ENCODE assay signal across 18 cellular contexts in the genomic region with DNA sequence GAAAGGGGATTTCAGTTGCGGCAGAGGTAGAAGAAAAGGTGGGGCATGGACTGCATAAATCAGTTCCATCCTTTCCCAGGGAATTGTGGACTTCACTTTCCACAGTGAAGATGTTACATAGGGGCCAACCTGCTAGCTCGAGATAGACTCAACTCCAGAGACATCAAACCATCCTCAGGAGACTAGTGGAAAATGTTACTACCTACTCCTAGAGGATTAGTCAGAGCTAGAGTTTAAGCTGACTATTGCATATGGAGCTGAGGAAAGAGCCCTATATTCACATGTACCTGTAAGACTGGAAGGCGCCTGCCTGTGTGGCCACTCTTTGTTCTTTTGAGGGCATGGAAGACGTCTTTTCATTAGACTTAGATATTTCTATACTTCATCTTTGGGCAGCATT.
A peak's percentile ranks its signal among the peaks of the same experiment; 100 is the strongest.
DNase-seq lines count a peak whose midpoint lies in the region; ATAC-seq and TF ChIP-seq lines count a peak whose summit lies in the region.
"Had no signal": no experiment of that assay in that cellular context is flagged by ENCODE, and none has a peak within 500 bp of the region (broad histone marks: within the 10 kb centered on the region; RNA-seq: fewer than 3 reads in every experiment).

No MANE protein-coding gene starts in this region.

- no peaks in the 10 kb centered on the region for H3K4me1 ChIP-seq in CD8-positive, alpha-beta T cell (ENCODE audit: insufficient read depth, low read length)
- peaks cover 0 to 41% (median 18%) of the 10 kb centered on the region in 4 donors for H3K4me1 ChIP-seq in right lobe of liver
- H3K4me1 ChIP-seq in spleen, result peaks cover 0 to 41% (median 14%) of the 10 kb centered on the region in 6 donors
- H3K4me1 ChIP-seq in colonic mucosa, result no peaks in the 10 kb centered on the region
- H3K4me1 ChIP-seq: foreskin keratinocyte had no signal

- CTCF ChIA-PET in CD8-positive, alpha-beta T cell (lab: Charles Lee), result interaction anchor here (1.3 to 10.0 kb wide), 3 partner anchors 10 to 115 kb away, joined by 3 to 159 read pairs (median 3); no protein-coding TSS in a partner anchor

- no peak for ATAC-seq in CD8-positive, alpha-beta T cell
- ATAC-seq in right lobe of liver (no peak), HG03139 (IDR thresholded peaks at IDR 0.05; ENCODE audit: unreplicated experiment) (no peak)
- ATAC-seq: foreskin keratinocyte, HCT116, T-cell had no signal

- H3K4me3 ChIP-seq in CD8-positive, alpha-beta T cell (ENCODE audit: low read depth, low read length), result no peak overlapping the region
- H3K4me3 ChIP-seq in right lobe of liver, result no peak overlapping the region
- no peak overlapping the region for H3K4me3 ChIP-seq in spleen
- H3K4me3 ChIP-seq in colonic mucosa, result no peak overlapping the region

- TF ChIP-seq CTCF in CD8-positive, alpha-beta T cell (IDR thresholded peaks at IDR 0.05), result no peak
- TF ChIP-seq CTCF in right lobe of liver (IDR thresholded peaks at IDR 0.05) (no peak), spleen (IDR thresholded peaks at IDR 0.05 in 8 of 11, conservative IDR thresholded peaks at IDR 0.05 in 3 of 11) (no peak), colonic mucosa (IDR thresholded peaks at IDR 0.05) (no peak)

- POLR2A ChIA-PET in CD8-positive, alpha-beta T cell (lab: Charles Lee), result interaction anchor here (1.1 kb wide), 1 partner anchor 250 kb away, joined by 3 read pairs; no protein-coding TSS in a partner anchor

- H3K4me1 Mint-ChIP-seq in CD8-positive, alpha-beta T cell (ENCODE audit: low read depth), result peaks cover 34% of the 10 kb centered on the region
- peaks cover 56% of the 10 kb centered on the region for H3K4me1 Mint-ChIP-seq in activated T-helper 1 cell treated with anti-CD3 and anti-CD28 coated beads, Interleukin-12 subunit alpha, Interleukin-12 subunit beta, Interleukin-2, Interleukin-4 antibody, amounts not matched to agents 30 ng/mL and 10 ng/mL and 1 ng/mL, durations not matched to agents 14 hours and 24 hours and 36 hours (ENCODE audit: low read depth)

- intact Hi-C loops in CD8-positive, alpha-beta T cell (cut with DNase I, micrococcal nuclease), result no loop called here
- intact Hi-C loops in activated T-helper 1 cell treated with anti-CD3 and anti-CD28 coated beads, Interleukin-12 subunit alpha, Interleukin-12 subunit beta, Interleukin-2, Interleukin-4 antibody, amounts not matched to agents 30 ng/mL and 10 ng/mL and 1 ng/mL, durations not matched to agents 14 hours and 24 hours and 36 hours (cut with micrococcal nuclease), result loop anchor here (2.0 kb wide), 1 partner anchor 239 kb away; no protein-coding TSS in a partner anchor
- intact Hi-C loops in right lobe of liver (cut with DNase I) (no loop called here), spleen (cut with DNase I; ENCODE audit: low total_unique reads) (no loop called here), colonic mucosa (cut with DNase I) (loop anchor here (10.0 kb wide), 1 partner anchor 231 kb away; no protein-coding TSS in a partner anchor)

- H3K9me3 Mint-ChIP-seq in CD8-positive, alpha-beta T cell, result no peaks in the 10 kb centered on the region
- H3K9me3 Mint-ChIP-seq in activated T-helper 1 cell treated with anti-CD3 and anti-CD28 coated beads, Interleukin-12 subunit alpha, Interleukin-12 subunit beta, Interleukin-2, Interleukin-4 antibody, amounts not matched to agents 30 ng/mL and 10 ng/mL and 1 ng/mL, durations not matched to agents 14 hours and 24 hours and 36 hours, result no peaks in the 10 kb centered on the region
- H3K9me3 Mint-ChIP-seq: activated CD4-positive, alpha-beta T cell treated with anti-CD3 and anti-CD28 coated beads, Interleukin-2, amount 10 ng/mL, durations not matched to agents 24 days and 14 days; T-cell had no signal

- WGBS in right lobe of liver (ENCODE audit: insufficient coverage, low coverage, low lambda C conversion rate, missing lambda C conversion rate), result 94% methylated on average over 3 of the region's 4 CpGs
- 83 to 96% (median 93%) methylated on average over 4 of the region's 4 CpGs for WGBS in spleen, 5 donors

- H3K27me3 Mint-ChIP-seq in CD8-positive, alpha-beta T cell (ENCODE audit: low read depth), result no peaks in the 10 kb centered on the region
- no peaks in the 10 kb centered on the region for H3K27me3 Mint-ChIP-seq in activated T-helper 1 cell treated with anti-CD3 and anti-CD28 coated beads, Interleukin-12 subunit alpha, Interleukin-12 subunit beta, Interleukin-2, Interleukin-4 antibody, amounts not matched to agents 30 ng/mL and 10 ng/mL and 1 ng/mL, durations not matched to agents 14 hours and 24 hours and 36 hours (ENCODE audit: insufficient read depth)
- H3K27me3 Mint-ChIP-seq: activated CD4-positive, alpha-beta T cell treated with anti-CD3 and anti-CD28 coated beads, Interleukin-2, amount 10 ng/mL, durations not matched to agents 24 days and 14 days; T-cell had no signal

- no peaks in the 10 kb centered on the region for H3K9me3 ChIP-seq in CD8-positive, alpha-beta T cell (ENCODE audit: low read length)
- H3K9me3 ChIP-seq in right lobe of liver, result no peaks in the 10 kb centered on the region
- H3K9me3 ChIP-seq in spleen, result no peaks in the 10 kb centered on the region
- no peaks in the 10 kb centered on the region for H3K9me3 ChIP-seq in colonic mucosa

- no peak overlapping the region for H3K4me3 Mint-ChIP-seq in CD8-positive, alpha-beta T cell
- no peak overlapping the region for H3K4me3 Mint-ChIP-seq in activated T-helper 1 cell treated with anti-CD3 and anti-CD28 coated beads, Interleukin-12 subunit alpha, Interleukin-12 subunit beta, Interleukin-2, Interleukin-4 antibody, amounts not matched to agents 30 ng/mL and 10 ng/mL and 1 ng/mL, durations not matched to agents 14 hours and 24 hours and 36 hours
- H3K4me3 Mint-ChIP-seq: activated CD4-positive, alpha-beta T cell treated with anti-CD3 and anti-CD28 coated beads, Interleukin-2, amount 10 ng/mL, durations not matched to agents 24 days and 14 days; T-cell had no signal

- H3K36me3 Mint-ChIP-seq in CD8-positive, alpha-beta T cell, result peaks cover 94% of the 10 kb centered on the region
- H3K36me3 Mint-ChIP-seq in activated T-helper 1 cell treated with anti-CD3 and anti-CD28 coated beads, Interleukin-12 subunit alpha, Interleukin-12 subunit beta, Interleukin-2, Interleukin-4 antibody, amounts not matched to agents 30 ng/mL and 10 ng/mL and 1 ng/mL, durations not matched to agents 14 hours and 24 hours and 36 hours (ENCODE audit: low read depth), result peaks cover 67% of the 10 kb centered on the region

- TF ChIP-seq POLR2A in right lobe of liver (IDR thresholded peaks at IDR 0.05) (no peak), spleen (IDR thresholded peaks at IDR 0.05) (no peak)

- H3K36me3 ChIP-seq in CD8-positive, alpha-beta T cell (ENCODE audit: insufficient read depth, low read length), result peaks cover 56% of the 10 kb centered on the region
- H3K36me3 ChIP-seq in right lobe of liver, result peaks cover 0 to 43% (median 18%) of the 10 kb centered on the region in 4 donors
- H3K36me3 ChIP-seq in spleen, result peaks cover 3 to 100% (median 94%) of the 10 kb centered on the region in 6 donors
- H3K36me3 ChIP-seq in colonic mucosa, result peaks cover 10% of the 10 kb centered on the region

- no peak for DNase-seq in CD8-positive, alpha-beta T cell
- DNase-seq in activated T-helper 1 cell treated with anti-CD3 and anti-CD28 coated beads, Interleukin-12 subunit alpha, Interleukin-12 subunit beta, Interleukin-2, Interleukin-4 antibody, amounts not matched to agents 30 ng/mL and 10 ng/mL and 1 ng/mL, durations not matched to agents 14 hours and 24 hours and 36 hours (ENCODE audit: low spot score), result no peak
- no peak for DNase-seq in right lobe of liver
- DNase-seq in spleen, result no peak
- no peak for DNase-seq in MV-4-11 (lab: John Stamatoyannopoulos, UW)
- DNase-seq in NOMO-1 treated with dmso at 0.1 percent for 144 hours (lab: John Stamatoyannopoulos, UW; ENCODE audit: unreplicated experiment), result no peak
- DNase-seq in colonic mucosa, result no peak
- DNase-seq: activated CD4-positive, alpha-beta T cell treated with anti-CD3 and anti-CD28 coated beads, Interleukin-2, amount 10 ng/mL, durations not matched to agents 24 days and 14 days; dermis blood vessel endothelial cell; foreskin keratinocyte; NCI-H1105; nucleus accumbens; OCI-M1; stimulated activated CD4-positive, alpha-beta T cell treated with anti-CD3 and anti-CD28 coated beads, Interleukin-1b, Interleukin-23, amount 100 ng/mL, for 48 hours; T-cell had no signal

- no peak overlapping the region for H3K27ac ChIP-seq in CD8-positive, alpha-beta T cell (ENCODE audit: low read depth, low read length)
- peak overlapping the region in 2 of 3 donors; percentile 35 to 46 for H3K27ac ChIP-seq in right lobe of liver
- H3K27ac ChIP-seq in spleen, result peak overlapping the region in 6 of 8 donors; percentile 8 to 69 (median 24)
- H3K27ac ChIP-seq in colonic mucosa, result no peak overlapping the region
- H3K27ac ChIP-seq: C4-2B, foreskin keratinocyte had no signal

- H3K9ac ChIP-seq in colonic mucosa (ENCODE audit: low read depth in 2 of 2, low read length in 2 of 2), result no peak overlapping the region

- no peaks in the 10 kb centered on the region for H3K27me3 ChIP-seq in CD8-positive, alpha-beta T cell (ENCODE audit: insufficient read depth, low read length)
- H3K27me3 ChIP-seq in right lobe of liver, result no peaks in the 10 kb centered on the region
- H3K27me3 ChIP-seq in spleen (replicated peaks in 1 of 7), result no peaks in the 10 kb centered on the region
- no peaks in the 10 kb centered on the region for H3K27me3 ChIP-seq in colonic mucosa
- H3K27me3 ChIP-seq: foreskin keratinocyte had no signal

- peak overlapping the region; percentile 5 for H3K27ac Mint-ChIP-seq in CD8-positive, alpha-beta T cell
- H3K27ac Mint-ChIP-seq in activated T-helper 1 cell treated with anti-CD3 and anti-CD28 coated beads, Interleukin-12 subunit alpha, Interleukin-12 subunit beta, Interleukin-2, Interleukin-4 antibody, amounts not matched to agents 30 ng/mL and 10 ng/mL and 1 ng/mL, durations not matched to agents 14 hours and 24 hours and 36 hours, result peak overlapping the region; percentile 46

Comparison
In these comparisons a context has a peak if more than half of its experiments do, and no peak if none do; other contexts are left out.
1. H3K27ac ChIP-seq: peak in right lobe of liver (2 of 3) and spleen (6 of 8); none in CD8-positive, alpha-beta T cell (single experiment) and colonic mucosa (single experiment).
2. intact Hi-C loops: an anchor here in activated T-helper 1 cell treated with anti-CD3 and anti-CD28 coated beads, Interleukin-12 subunit alpha, Interleukin-12 subunit beta, Interleukin-2, Interleukin-4 antibody, amounts not matched to agents 30 ng/mL and 10 ng/mL and 1 ng/mL, durations not matched to agents 14 hours and 24 hours and 36 hours (2.0 kb wide) and colonic mucosa (10.0 kb wide); none called in CD8-positive, alpha-beta T cell, right lobe of liver and spleen.